Comparison of ENCODE assay signal across 1 cellular context in genomic region chr14:41549821-41550597, GRCh38.
TF ChIP-seq lines count a peak whose summit lies in the region.

No MANE protein-coding gene starts in this region.

TF ChIP-seq in HepG2, 621 proteins besides CTCF, POLR2A, EP300 and RAD21:
- TF ChIP-seq FOXP4 (CRISPR knock-in tag; IDR thresholded peaks at IDR 0.05) (no peak), CREB1 (IDR thresholded peaks at IDR 0.05) (peak; percentile 40; the same call in 1 of the 2 replicates), CREB1 (CRISPR knock-in tag; IDR thresholded peaks at IDR 0.05) (no peak), REST (IDR thresholded peaks at IDR 0.05; ENCODE audit: borderline replicate concordance in 1 of 2, low read depth in 1 of 2, low read length in 2 of 2) (peak in 1 of 2 experiments; percentile 30; a peak in 1 of 4 replicates), CBFB (CRISPR knock-in tag; IDR thresholded peaks at IDR 0.05) (no peak), MAFK (conservative IDR thresholded peaks at IDR 0.05 in 1 of 2, IDR thresholded peaks at IDR 0.05 in 1 of 2; ENCODE audit: low read length in 2 of 2) (peak in 1 of 2 experiments; percentile 29; a peak in 1 of 4 replicates)
